In genomic region chr1:154635162-154635561, GRCh38 we compare ENCODE assay signal across 26 cellular contexts.
"Had no signal": no experiment of that assay in that cellular context is flagged by ENCODE, and none has a peak within 500 bp of the region (broad histone marks: within the 10 kb centered on the region; RNA-seq: fewer than 3 reads in every experiment).

No MANE protein-coding gene starts in this region.

- H3K36me3 Mint-ChIP-seq: stimulated activated effector memory CD8-positive, alpha-beta T cell treated with anti-CD3 and anti-CD28 coated beads, Interleukin-12 subunit alpha, Interleukin-12 subunit beta, amount 100 ng/mL, for 72 hours had no signal

- H3K4me3 Mint-ChIP-seq: memory B cell; naive thymus-derived CD8-positive, alpha-beta T cell; nephron; neural crest cell; stimulated activated effector memory CD8-positive, alpha-beta T cell treated with anti-CD3 and anti-CD28 coated beads, Interleukin-12 subunit alpha, Interleukin-12 subunit beta, amount 100 ng/mL, for 72 hours; stimulated activated naive CD8-positive, alpha-beta T cell treated with anti-CD3 and anti-CD28 coated beads, Interleukin-15, Interleukin-2, amounts not matched to agents 100 ng/mL and 50 ng/mL, for 24 hours had no signal

- H3K27ac ChIP-seq: hepatocyte, left ventricle myocardium inferior, neutrophil, parathyroid adenoma, right atrium auricular region, skin epidermis, suprapubic skin, thoracic aorta, tibial artery, upper lobe of right lung had no signal

- FAIRE-seq: urothelium cell line had no signal

- ATAC-seq: naive thymus-derived CD8-positive, alpha-beta T cell; sciatic nerve; stimulated activated effector memory CD8-positive, alpha-beta T cell treated with anti-CD3 and anti-CD28 coated beads, Interleukin-12 subunit alpha, Interleukin-12 subunit beta, amount 100 ng/mL, for 72 hours; upper lobe of right lung had no signal

- H3K4me1 Mint-ChIP-seq: memory B cell; naive thymus-derived CD8-positive, alpha-beta T cell; nephron; neural crest cell; stimulated activated effector memory CD8-positive, alpha-beta T cell treated with anti-CD3 and anti-CD28 coated beads, Interleukin-12 subunit alpha, Interleukin-12 subunit beta, amount 100 ng/mL, for 72 hours had no signal

- H3K27ac Mint-ChIP-seq: memory B cell; naive thymus-derived CD8-positive, alpha-beta T cell; nephron; stimulated activated effector memory CD8-positive, alpha-beta T cell treated with anti-CD3 and anti-CD28 coated beads, Interleukin-12 subunit alpha, Interleukin-12 subunit beta, amount 100 ng/mL, for 72 hours; stimulated activated naive CD8-positive, alpha-beta T cell treated with anti-CD3 and anti-CD28 coated beads, Interleukin-15, Interleukin-2, amounts not matched to agents 100 ng/mL and 50 ng/mL, for 24 hours had no signal

- H3K4me3 ChIP-seq: hepatocyte, left ventricle myocardium inferior, lung, right atrium auricular region, skin epidermis, suprapubic skin, thoracic aorta, tibial artery, upper lobe of right lung had no signal

- H3K9me3 ChIP-seq: neutrophil, suprapubic skin, thoracic aorta, tibial artery, upper lobe of right lung had no signal

- H2AFZ ChIP-seq: hepatocyte, parathyroid adenoma had no signal

- H3K79me2 ChIP-seq: hepatocyte, parathyroid adenoma had no signal

- H3K4me2 ChIP-seq: hepatocyte had no signal

- H3K27me3 ChIP-seq: right atrium auricular region had no signal

- H3K9ac ChIP-seq: parathyroid adenoma had no signal

- DNase-seq: islet precursor cell; left ventricle myocardium inferior; naive thymus-derived CD8-positive, alpha-beta T cell; occipital lobe; stimulated activated CD4-positive, alpha-beta T cell treated with anti-CD3 and anti-CD28 coated beads, Interleukin-12 subunit alpha, Interleukin-12 subunit beta, amount 100 ng/mL, for 4 hours; stimulated activated CD4-positive, alpha-beta T cell treated with anti-CD3 and anti-CD28 coated beads, Interleukin-15, amount 100 ng/mL, for 24 hours; stimulated activated CD4-positive, alpha-beta T cell treated with anti-CD3 and anti-CD28 coated beads, Interleukin-4, amount 100 ng/mL, for 24 hours; stimulated activated naive CD4-positive, alpha-beta T cell; tibial artery; trophoblast cell; upper lobe of right lung had no signal

- H3K4me1 ChIP-seq: left ventricle myocardium inferior, parathyroid adenoma, right atrium auricular region, suprapubic skin, tibial artery, upper lobe of right lung had no signal

- H3K36me3 ChIP-seq: left ventricle myocardium inferior, neutrophil, right atrium auricular region, suprapubic skin, thoracic aorta, tibial artery, upper lobe of right lung had no signal
